ENCODE assay signal across 8 cellular contexts in genomic region chr6:158798311-158798710, GRCh38. TPM values are rescaled to one million over a fixed set of nuclear protein-coding genes. Genes with fewer than 3 reads are reported as not detected.
DNase-seq lines count a peak whose midpoint lies in the region; TF ChIP-seq lines count a peak whose summit lies in the region.
"Had no signal": no experiment of that assay in that cellular context is flagged by ENCODE, and none has a peak within 500 bp of the region (broad histone marks: within the 10 kb centered on the region; RNA-seq: fewer than 3 reads in every experiment).

No MANE protein-coding gene starts in this region.

- H3K27me3 Mint-ChIP-seq in Calu3 (ENCODE audit: unreplicated experiment), result no peaks in the 10 kb centered on the region

- no peaks in the 10 kb centered on the region for H3K9me3 ChIP-seq in spleen
- H3K9me3 ChIP-seq: gastrocnemius medialis had no signal

- peak overlapping the region; percentile 61 to 84 for H3K27ac ChIP-seq in coronary artery
- H3K27ac ChIP-seq in spleen, result peak overlapping the region in 6 of 8 donors; percentile 5 to 74 (median 44)

- H3K9me3 Mint-ChIP-seq in Calu3 (ENCODE audit: low read depth, unreplicated experiment), result no peaks in the 10 kb centered on the region

- no peak for TF ChIP-seq POLR2A in spleen (IDR thresholded peaks at IDR 0.05)

- no peak overlapping the region for H3K4me3 ChIP-seq in coronary artery
- H3K4me3 ChIP-seq in spleen, result no peak overlapping the region
- H3K4me3 ChIP-seq: gastrocnemius medialis had no signal

- no TSS peak for BruUV-seq in Calu3 (replicated peaks; lab: Mats Ljungman, UMichigan)

- H3K4me3 Mint-ChIP-seq in Calu3 (ENCODE audit: low read depth, unreplicated experiment), result peak overlapping the region; percentile 85

- no peaks in the 10 kb centered on the region for H3K27me3 ChIP-seq in spleen (replicated peaks in 1 of 7)
- H3K27me3 ChIP-seq: gastrocnemius medialis had no signal

- CTCF ChIA-PET in Calu3 (lab: Charles Lee), result interaction anchor here (0.6 to 2.3 kb wide), 4 partner anchors 11 to 172 kb away, joined by 3 to 7 read pairs (median 4); no protein-coding TSS in a partner anchor

- intact Hi-C loops in Calu3 (cut with micrococcal nuclease; ENCODE audit: unreplicated experiment), result loop anchor here (5.0 kb wide), 1 partner anchor 174 kb away; no protein-coding TSS in a partner anchor
- intact Hi-C loops in spleen (cut with DNase I; ENCODE audit: low total_unique reads), result no loop called here

- peak overlapping the region; percentile 93 for H3K27ac Mint-ChIP-seq in Calu3 (ENCODE audit: unreplicated experiment)

- peaks cover 69% of the 10 kb centered on the region for H3K4me1 Mint-ChIP-seq in Calu3 (ENCODE audit: low read depth, unreplicated experiment)

- TF ChIP-seq CTCF in Calu3 (IDR thresholded peaks at IDR 0.05; ENCODE audit: unreplicated experiment) (no peak), coronary artery (IDR thresholded peaks at IDR 0.05) (no peak), spleen (IDR thresholded peaks at IDR 0.05 in 8 of 11, conservative IDR thresholded peaks at IDR 0.05 in 3 of 11) (no peak)

- DNase-seq in Calu3, result no peak
- peak; percentile 31 for DNase-seq in NAMALWA (ENCODE audit: low spot score)
- no peak for DNase-seq in coronary artery (ENCODE audit: low spot score)
- DNase-seq in spleen, result peak; percentile 83
- no peak for DNase-seq in kidney glomerular epithelial cell (lab: John Stamatoyannopoulos, UW)
- DNase-seq in HT-29 (ENCODE audit: low spot score), result no peak
- DNase-seq in activated gamma-delta T cell (lab: John Stamatoyannopoulos, UW), result no peak
- DNase-seq: gastrocnemius medialis had no signal

- 80 to 92% (median 90%) methylated on average over 8 of the region's 8 CpGs for WGBS in spleen, 5 donors

- H3K4me1 ChIP-seq in spleen, result peaks cover 41 to 100% (median 93%) of the 10 kb centered on the region in 6 donors

- H3K36me3 ChIP-seq in spleen, result peaks cover 0 to 30% (median 0%) of the 10 kb centered on the region in 6 donors
- H3K36me3 ChIP-seq: gastrocnemius medialis had no signal

- peaks cover 97% of the 10 kb centered on the region for H3K36me3 Mint-ChIP-seq in Calu3 (ENCODE audit: insufficient read depth, unreplicated experiment)

RNA-seq across cellular contexts. Expression of gene EZR, which starts 20.9 kb away (rescaled TPM):
- 935 and 954 TPM in 2 replicates for total RNA-seq in Calu3 (2022)
- 100 to 1,000 TPM; 101 to 153 (median 121) TPM for total RNA-seq in spleen
- polyA plus RNA-seq in spleen, result 100 to 1,000 TPM in 2 of 3 donors, 10 to 100 TPM in 1; 78.0 to 121 (median 106) TPM
- total RNA-seq in HT-29 (2014; rRNA removed; shearing (Covaris generic)), result 277 and 282 TPM in 2 replicates

Comparison
In these comparisons a context has a peak if more than half of its experiments do, and no peak if none do; other contexts are left out.
1. DNase-seq: peak in NAMALWA (single experiment) and spleen (single experiment); none in Calu3 (single experiment), coronary artery (single experiment), kidney glomerular epithelial cell (single experiment), HT-29 (single experiment) and activated gamma-delta T cell (single experiment).